In genomic region chr17:62070900-62071299, GRCh38 we compare ENCODE assay signal across 22 cellular contexts.
"Had no signal": no experiment of that assay in that cellular context is flagged by ENCODE, and none has a peak within 500 bp of the region (broad histone marks: within the 10 kb centered on the region; RNA-seq: fewer than 3 reads in every experiment).

No MANE protein-coding gene starts in this region.

- H3K27me3 ChIP-seq: SJCRH30 had no signal

- ATAC-seq: Panc1, PC-3, Right ventricle myocardium inferior, SK-N-SH treated with all-trans-retinoic acid at 6 μM for 48 hours had no signal

- H3K9ac ChIP-seq: KMS-11 had no signal

- H3K4me1 ChIP-seq: SJCRH30 had no signal

- DNase-seq: MV-4-11, NCI-H1048, NCI-H1436, NCI-H187, NCI-H2029, NCI-H2081 treated with DMSO at 0.1 percent for 48 hours, NCI-H2171, NCI-H226, NCI-H446, NCI-H510A, NCI-H524 treated with DMSO at 0.1 percent for 48 hours, NCI-H69, NCI-H774, PC-3, SHP77 treated with DMSO at 0.1 percent for 48 hours, SJCRH30, T-helper 1 cell had no signal

- H3K4me3 ChIP-seq: SJCRH30 had no signal

- H3K9me3 ChIP-seq: SJCRH30 had no signal

- H3K36me3 ChIP-seq: SJCRH30 had no signal

- H3K4me2 ChIP-seq: KMS-11 had no signal

- H3K27ac ChIP-seq: HL-60, KMS-11, SJCRH30 had no signal
